Comparison of ENCODE assay signal across 21 cellular contexts in the genomic region with DNA sequence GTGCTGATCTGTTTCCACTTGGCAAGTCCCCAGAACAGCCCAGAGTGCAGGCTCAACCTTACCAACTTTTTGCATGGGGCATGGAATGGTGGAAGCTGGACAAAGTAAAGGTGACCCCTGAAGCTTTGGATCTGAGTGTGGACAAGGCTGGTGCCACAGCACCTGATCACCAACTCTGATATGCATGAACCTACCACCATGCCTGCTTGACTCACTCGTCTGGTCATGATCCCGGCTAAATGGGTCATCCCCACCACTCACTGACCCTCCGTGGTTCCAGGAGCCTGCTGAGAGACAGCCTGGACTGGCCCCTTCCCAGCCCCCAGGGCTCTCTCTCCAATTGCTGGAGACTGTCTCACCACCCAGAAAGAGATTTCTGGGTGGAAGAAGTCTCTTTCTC. TPM values are rescaled to one million over a fixed set of nuclear protein-coding genes. Genes with fewer than 3 reads are reported as not detected.
DNase-seq lines count a peak whose midpoint lies in the region; ATAC-seq and TF ChIP-seq lines count a peak whose summit lies in the region.
"Had no signal": no experiment of that assay in that cellular context is flagged by ENCODE, and none has a peak within 500 bp of the region (broad histone marks: within the 10 kb centered on the region; RNA-seq: fewer than 3 reads in every experiment).

No MANE protein-coding gene starts in this region.

- no peaks in the 10 kb centered on the region for H3K79me2 ChIP-seq in hepatocyte

- H3K9me3 ChIP-seq in hepatocyte (ENCODE audit: low read depth) (no peaks in the 10 kb centered on the region), neutrophil (no peaks in the 10 kb centered on the region)
- H3K9me3 ChIP-seq: BE2C, MG63 had no signal

- peaks cover 20% of the 10 kb centered on the region for H3K4me1 ChIP-seq in hepatocyte (ENCODE audit: insufficient read depth)
- peaks cover 27 to 31% of the 10 kb centered on the region in 2 experiments for H3K4me1 ChIP-seq in neutrophil (ENCODE audit: control insufficient read depth in 1 of 2, insufficient read depth in 1 of 2, low read depth in 1 of 2, low read length in 1 of 2)

- H3K4me2 ChIP-seq in hepatocyte = no peak overlapping the region

- no peak for ATAC-seq in GM21723 (IDR thresholded peaks at IDR 0.05; ENCODE audit: unreplicated experiment)

- H3K27me3 ChIP-seq in hepatocyte = no peaks in the 10 kb centered on the region
- H3K27me3 ChIP-seq in neutrophil = no peaks in the 10 kb centered on the region
- H3K27me3 ChIP-seq: BE2C, MG63 had no signal

- peak; percentile 26 for DNase-seq in activated CD8-positive, alpha-beta memory T cell treated with anti-CD3 and anti-CD28 coated beads, Interleukin-2, amount 50 U/mL, for 48 hours
- DNase-seq in activated CD8-positive, alpha-beta memory T cell treated with anti-CD3 and anti-CD28 coated beads, Interleukin-2, amount 50 U/mL, for 4 hours = no peak
- DNase-seq in hepatocyte (ENCODE audit: low spot score) (no peak), NCI-H1694 treated with DMSO at 0.1 percent for 48 hours (lab: John Stamatoyannopoulos, UW) (no peak), COLO829 (ENCODE audit: low spot score) (no peak), DMS 273 treated with DMSO at 0.1 percent for 48 hours (lab: John Stamatoyannopoulos, UW) (no peak)
- DNase-seq: 8988T; ACHN; CD4-positive, CD25-positive, alpha-beta regulatory T cell; HCEC 1CT; KG1; MG63; NCI-H2081; NCI-H2227 treated with DMSO at 0.1 percent for 48 hours; NCI-H526 treated with DMSO at 0.1 percent for 48 hours; Right ventricle myocardium superior; RPMI8226 had no signal

- no peak overlapping the region for H2AFZ ChIP-seq in hepatocyte

- TF ChIP-seq CTCF in hepatocyte (IDR thresholded peaks at IDR 0.05; ENCODE audit: poor library complexity) (no peak), neutrophil (IDR thresholded peaks at IDR 0.05) (no peak)

- peak overlapping the region; percentile 83 for H3K27ac ChIP-seq in hepatocyte
- peak overlapping the region; percentile 76 for H3K27ac ChIP-seq in neutrophil

- H3K36me3 ChIP-seq in hepatocyte (replicated peaks; ENCODE audit: insufficient read depth, low read depth) (no peaks in the 10 kb centered on the region), neutrophil (no peaks in the 10 kb centered on the region)
- H3K36me3 ChIP-seq: BE2C, MG63 had no signal

- H4K20me1 ChIP-seq in hepatocyte (ENCODE audit: insufficient read depth, poor library complexity, severe bottlenecking) = no peaks in the 10 kb centered on the region

- H3K4me3 ChIP-seq in hepatocyte (no peak overlapping the region), neutrophil (ENCODE audit: low read depth in 1 of 2, low read length in 1 of 2) (no peak overlapping the region)
- H3K4me3 ChIP-seq: MG63 had no signal

- H3K9me2 ChIP-seq in hepatocyte (replicated peaks; ENCODE audit: insufficient read depth) = no peaks in the 10 kb centered on the region

- WGBS in hepatocyte (ENCODE audit: low lambda C conversion rate, missing lambda C conversion rate) = 88% methylated on average over 3 of the region's 3 CpGs

RNA-seq across cellular contexts. Expression of a gene that starts 14.4 kb away (rescaled TPM):
- 1.4 and 2.5 TPM in 2 replicates for total RNA-seq in hepatocyte
- polyA plus RNA-seq in hepatocyte = 3.3 and 4.9 TPM in 2 replicates
- total RNA-seq: CD4-positive, CD25-positive, alpha-beta regulatory T cell had no signal
- polyA plus RNA-seq: CD4-positive, CD25-positive, alpha-beta regulatory T cell had no signal

RNA-seq across cellular contexts. Expression of a gene that starts 22.3 kb away (rescaled TPM):
- total RNA-seq in hepatocyte = 7.3 and 16.4 TPM in 2 replicates
- 102 and 125 TPM in 2 replicates for polyA plus RNA-seq in hepatocyte
- total RNA-seq: CD4-positive, CD25-positive, alpha-beta regulatory T cell; NCI-H460 had no signal
- polyA plus RNA-seq: CD4-positive, CD25-positive, alpha-beta regulatory T cell had no signal

RNA-seq across cellular contexts. Expression of a gene that starts 52.1 kb away (rescaled TPM):
- 139 and 140 TPM in 2 replicates for total RNA-seq in hepatocyte
- 217 and 246 TPM in 2 replicates for polyA plus RNA-seq in hepatocyte
- total RNA-seq: CD4-positive, CD25-positive, alpha-beta regulatory T cell had no signal
- polyA plus RNA-seq: CD4-positive, CD25-positive, alpha-beta regulatory T cell had no signal
